16 cellular contexts compared by ENCODE assay signal in genomic region chr16:51473091-51473490, GRCh38.
DNase-seq lines count a peak whose midpoint lies in the region; ATAC-seq and TF ChIP-seq lines count a peak whose summit lies in the region.
"Had no signal": no experiment of that assay in that cellular context is flagged by ENCODE, and none has a peak within 500 bp of the region (broad histone marks: within the 10 kb centered on the region; RNA-seq: fewer than 3 reads in every experiment).

No MANE protein-coding gene starts in this region.

- no peak for TF ChIP-seq EP300 in ovary (IDR thresholded peaks at IDR 0.05)

- no peaks in the 10 kb centered on the region for H3K9me3 ChIP-seq in ovary
- H3K9me3 ChIP-seq: BLaER1, Caco-2 had no signal

- no peaks in the 10 kb centered on the region for H3K36me3 ChIP-seq in ovary
- H3K36me3 ChIP-seq: BLaER1 had no signal

- intact Hi-C loops in ovary (cut with DNase I) = no loop called here

- H3K27me3 ChIP-seq in ovary = no peaks in the 10 kb centered on the region
- H3K27me3 ChIP-seq: BLaER1 had no signal

- H3K4me1 ChIP-seq in ovary (ENCODE audit: insufficient read depth) = no peaks in the 10 kb centered on the region
- H3K4me1 ChIP-seq: BLaER1, Caco-2 had no signal

- no peak overlapping the region for H3K4me3 ChIP-seq in choroid plexus epithelial cell (ENCODE audit: low read depth, low read length)
- no peak overlapping the region for H3K4me3 ChIP-seq in fibroblast of villous mesenchyme (ENCODE audit: low read depth, low read length)
- H3K4me3 ChIP-seq in ovary = no peak overlapping the region
- H3K4me3 ChIP-seq: BLaER1, GM23338 had no signal

- TF ChIP-seq POLR2A in ovary (IDR thresholded peaks at IDR 0.05) = no peak

- H3K27ac ChIP-seq in ovary = no peak overlapping the region
- H3K27ac ChIP-seq: BLaER1 had no signal

- in situ Hi-C loops in KBM-7 (cut with MboI; ENCODE audit: low pct_unique_long_range_greater_than_20kb, low sequenced_read_pairs) = no loop called here

- no peak for TF ChIP-seq CTCF in choroid plexus epithelial cell (conservative IDR thresholded peaks at IDR 0.05; ENCODE audit: low read depth, low read length)
- no peak for TF ChIP-seq CTCF in fibroblast of villous mesenchyme (IDR thresholded peaks at IDR 0.05; ENCODE audit: insufficient read depth, low read depth, low read length)
- no peak for TF ChIP-seq CTCF in ovary (IDR thresholded peaks at IDR 0.05)

- WGBS in ovary, 3 donors = 27 to 55% (median 34%) methylated on average over 3 of the region's 3 CpGs

- no peak for ATAC-seq in GM21723 (IDR thresholded peaks at IDR 0.05; ENCODE audit: unreplicated experiment)
- ATAC-seq: GM23338 had no signal

- DNase-seq in EH (ENCODE audit: low read depth) (peak; percentile 4), M059J (ENCODE audit: low read depth) (peak; percentile 45), choroid plexus epithelial cell (ENCODE audit: low read depth) (peak; percentile 12), fibroblast of villous mesenchyme (ENCODE audit: low read depth) (peak; percentile 24), ovary (no peak), KBM-7 (no peak)
- DNase-seq: 8988T; AML-193; Caco-2; CD8-positive, alpha-beta memory T cell; DND-41; GF-D8; H9 had no signal

Comparison
In these comparisons a context has a peak if more than half of its experiments do, and no peak if none do; other contexts are left out.
1. DNase-seq: peak in EH (single experiment), M059J (single experiment), choroid plexus epithelial cell (single experiment) and fibroblast of villous mesenchyme (single experiment); none in ovary (0 of 5) and KBM-7 (single experiment).